In genomic region chr1:26783646-26784022, GRCh38 we compare ENCODE assay signal across 10 cellular contexts. TPM values are rescaled to one million over a fixed set of nuclear protein-coding genes. Genes with fewer than 3 reads are reported as not detected.
DNase-seq lines count a peak whose midpoint lies in the region; ATAC-seq and TF ChIP-seq lines count a peak whose summit lies in the region.
"Had no signal": no experiment of that assay in that cellular context is flagged by ENCODE, and none has a peak within 500 bp of the region (broad histone marks: within the 10 kb centered on the region; RNA-seq: fewer than 3 reads in every experiment).

No MANE protein-coding gene starts in this region.

- H3K9me3 Mint-ChIP-seq in MCF 10A (ENCODE audit: unreplicated experiment) (no peaks in the 10 kb centered on the region), mesothelial cell of epicardium (no peaks in the 10 kb centered on the region)

- 42 to 47% methylated on average over 5 of the region's 5 CpGs for WGBS in tibial nerve, 2 donors

- POLR2A ChIA-PET in MCF 10A (lab: Yijun Ruan, JAX), result interaction anchor here (0.8 to 3.2 kb wide), 6 partner anchors 15 to 117 kb away, joined by 3 to 12 read pairs (median 4); partner anchors contain the start of gene GPATCH3

- TF ChIP-seq CTCF in breast epithelium (IDR thresholded peaks at IDR 0.05) (no peak), MCF 10A (IDR thresholded peaks at IDR 0.05; ENCODE audit: unreplicated experiment) (no peak), ascending aorta (IDR thresholded peaks at IDR 0.05) (no peak), mesothelial cell of epicardium (IDR thresholded peaks at IDR 0.05; ENCODE audit: unreplicated experiment) (no peak), tibial nerve (IDR thresholded peaks at IDR 0.05) (no peak), brain microvascular endothelial cell (IDR thresholded peaks at IDR 0.05; ENCODE audit: low read depth, low read length, missing control alignments) (no peak)

- H3K4me1 Mint-ChIP-seq in MCF 10A (ENCODE audit: insufficient read depth, unreplicated experiment), result peaks cover 45% of the 10 kb centered on the region
- H3K4me1 Mint-ChIP-seq in mesothelial cell of epicardium, result peaks cover 45% of the 10 kb centered on the region

- no peak for TF ChIP-seq POLR2A in breast epithelium (IDR thresholded peaks at IDR 0.05)
- no peak for TF ChIP-seq POLR2A in tibial nerve (IDR thresholded peaks at IDR 0.05)

- H3K27ac Mint-ChIP-seq in MCF 10A (ENCODE audit: low read depth, unreplicated experiment) (no peak overlapping the region), mesothelial cell of epicardium (peak overlapping the region; percentile 74)

- H3K27me3 ChIP-seq in breast epithelium, result no peaks in the 10 kb centered on the region
- no peaks in the 10 kb centered on the region for H3K27me3 ChIP-seq in ascending aorta
- H3K27me3 ChIP-seq in tibial nerve, result no peaks in the 10 kb centered on the region
- H3K27me3 ChIP-seq in brain microvascular endothelial cell (replicated peaks), result no peaks in the 10 kb centered on the region

- H3K9me3 ChIP-seq in breast epithelium (no peaks in the 10 kb centered on the region), ascending aorta (no peaks in the 10 kb centered on the region), tibial nerve (no peaks in the 10 kb centered on the region)

- H3K27ac ChIP-seq in breast epithelium (peak overlapping the region; percentile 59 to 70), ascending aorta (peak overlapping the region; percentile 98 to 99), tibial nerve (peak overlapping the region; percentile 53 to 100 (median 98)), brain microvascular endothelial cell (no peak overlapping the region)

- H3K36me3 ChIP-seq in breast epithelium (peaks cover 3% of the 10 kb centered on the region), ascending aorta (peaks cover 25 to 35% of the 10 kb centered on the region in 2 donors), tibial nerve (peaks cover 0 to 22% (median 14%) of the 10 kb centered on the region in 3 donors), brain microvascular endothelial cell (replicated peaks) (peaks cover 31% of the 10 kb centered on the region)

- intact Hi-C loops in breast epithelium (cut with DNase I; ENCODE audit: low total_unique reads), result no loop called here
- intact Hi-C loops in MCF 10A (cut with micrococcal nuclease), result no loop called here
- intact Hi-C loops in ascending aorta (cut with DNase I), result no loop called here

- CTCF ChIA-PET in MCF 10A (lab: Yijun Ruan, JAX), result interaction anchor here (1.1 kb wide), 1 partner anchor 179 kb away, joined by 3 read pairs; no protein-coding TSS in a partner anchor

- in situ Hi-C loops in brain microvascular endothelial cell (cut with HindIII; ENCODE audit: low pct_ligation_motif_present, low sequenced_read_pairs), result no loop called here

- ATAC-seq in HG03135 (IDR thresholded peaks at IDR 0.05; ENCODE audit: unreplicated experiment), result no peak

- no TSS peak for BruUV-seq in MCF 10A (replicated peaks; lab: Mats Ljungman, UMichigan)

- H3K4me3 Mint-ChIP-seq in MCF 10A (ENCODE audit: unreplicated experiment) (no peak overlapping the region), mesothelial cell of epicardium (no peak overlapping the region)

- peaks cover 50% of the 10 kb centered on the region for H3K36me3 Mint-ChIP-seq in MCF 10A (ENCODE audit: insufficient read depth, unreplicated experiment)
- peaks cover 23% of the 10 kb centered on the region for H3K36me3 Mint-ChIP-seq in mesothelial cell of epicardium

- H3K4me1 ChIP-seq in breast epithelium (peaks cover 7 to 8% of the 10 kb centered on the region in 2 donors), ascending aorta (peaks cover 9 to 25% of the 10 kb centered on the region in 2 donors), tibial nerve (peaks cover 7 to 70% (median 44%) of the 10 kb centered on the region in 4 donors)

- DNase-seq in breast epithelium (ENCODE audit: low spot score in 2 of 2), result no peak
- no peak for DNase-seq in MCF 10A (ENCODE audit: unreplicated experiment)
- no peak for DNase-seq in ascending aorta (ENCODE audit: low spot score in 2 of 2)
- DNase-seq in mesothelial cell of epicardium (ENCODE audit: low spot score in 2 of 2, unreplicated experiment in 2 of 2), result no peak
- DNase-seq in tibial nerve (ENCODE audit: low spot score in 2 of 2), result no peak
- DNase-seq in activated CD8-positive, alpha-beta memory T cell treated with anti-CD3 and anti-CD28 coated beads, Interleukin-2, amount 50 U/mL, for 48 hours, result no peak
- no peak for DNase-seq in brain microvascular endothelial cell
- DNase-seq: activated CD8-positive, alpha-beta memory T cell treated with anti-CD3 and anti-CD28 coated beads, Interleukin-2, amount 50 U/mL, for 4 hours; central memory CD4-positive, alpha-beta T cell had no signal

- no peak overlapping the region for H3K4me3 ChIP-seq in breast epithelium
- H3K4me3 ChIP-seq in ascending aorta, result no peak overlapping the region
- H3K4me3 ChIP-seq in tibial nerve, result no peak overlapping the region
- no peak overlapping the region for H3K4me3 ChIP-seq in brain microvascular endothelial cell (ENCODE audit: low read depth, low read length)

- TF ChIP-seq EP300 in tibial nerve (IDR thresholded peaks at IDR 0.05), result no peak

- H3K27me3 Mint-ChIP-seq in MCF 10A (ENCODE audit: insufficient read depth, unreplicated experiment) (no peaks in the 10 kb centered on the region), mesothelial cell of epicardium (ENCODE audit: low read depth) (no peaks in the 10 kb centered on the region)

RNA-seq across cellular contexts. Expression of gene PIGV, which starts 4.1 kb away (rescaled TPM):
- 10 to 100 TPM; 18.7 to 36.8 (median 29.7) TPM for total RNA-seq in breast epithelium
- 13.3 and 14.7 TPM in 2 replicates for total RNA-seq in MCF 10A (2022)
- total RNA-seq in ascending aorta, result 8.8 TPM
- total RNA-seq in mesothelial cell of epicardium, result 10.7 to 14.0 TPM (median 13.1 TPM) in 3 replicates
- 10 to 100 TPM in 3 of 4 donors, 1 to 10 TPM in 1; 9.3 to 22.2 (median 17.6) TPM for total RNA-seq in tibial nerve

RNA-seq across cellular contexts. Expression of gene ZDHHC18, which starts 42.9 kb away (rescaled TPM):
- total RNA-seq in breast epithelium, result 10 to 100 TPM; 12.3 to 35.4 (median 16.4) TPM
- total RNA-seq in MCF 10A (2022), result 14.0 and 15.5 TPM in 2 replicates
- 36.0 TPM for total RNA-seq in ascending aorta
- total RNA-seq in mesothelial cell of epicardium, result 25.8 to 28.8 TPM (median 28.4 TPM) in 3 replicates
- total RNA-seq in tibial nerve, result 10 to 100 TPM in 2 of 4 donors, 1 to 10 TPM in 2; 9.2 to 13.5 (median 10.0) TPM
